ENCODE assay signal across 8 cellular contexts in genomic region chr7:77759294-77759889, GRCh38. TPM values are rescaled to one million over a fixed set of nuclear protein-coding genes. Genes with fewer than 3 reads are reported as not detected.
DNase-seq lines count a peak whose midpoint lies in the region; ATAC-seq and TF ChIP-seq lines count a peak whose summit lies in the region.

No MANE protein-coding gene starts in this region.

- peak; percentile 55 to 69 for ATAC-seq in right cardiac atrium
- peak; percentile 69 to 78 for ATAC-seq in gastrocnemius medialis
- ATAC-seq in GM19463 (IDR thresholded peaks at IDR 0.05; ENCODE audit: unreplicated experiment): no peak

- H3K4me3 ChIP-seq in NB4 (ENCODE audit: low read depth, low read length) (no peak overlapping the region), right cardiac atrium (ENCODE audit: low read length) (no peak overlapping the region), gastrocnemius medialis (no peak overlapping the region)

- in situ Hi-C loops in gastrocnemius medialis (cut with MboI; ENCODE audit: low sequenced_read_pairs in 4 of 4): loop anchor here in 3 of 4 donors (5.0 to 25.0 kb wide), 4 partner anchors 105 to 325 kb away; partner anchors contain the start of gene PTPN12 (in 1 of the 3)

- H3K9me3 ChIP-seq in right cardiac atrium (ENCODE audit: control insufficient read depth, low read length) (no peaks in the 10 kb centered on the region), gastrocnemius medialis (no peaks in the 10 kb centered on the region)

- H3K36me3 ChIP-seq in gastrocnemius medialis: no peaks in the 10 kb centered on the region

- DNase-seq in activated gamma-delta T cell treated with Interleukin-2 at 50 U/mL for 16 hours: peak; percentile 75
- no peak for DNase-seq in activated gamma-delta T cell (lab: John Stamatoyannopoulos, UW)
- DNase-seq in NB4 (ENCODE audit: low read depth): peak; percentile 85
- DNase-seq in T-helper 1 cell: peak; percentile 16 to 76 (median 59)
- DNase-seq in amygdala (lab: John Stamatoyannopoulos, UW): peak in 37 of 56 donors; percentile 1 to 91 (median 17)
- DNase-seq in right cardiac atrium: no peak
- peak; percentile 27 to 44 for DNase-seq in gastrocnemius medialis

- H3K4me1 ChIP-seq in right cardiac atrium (ENCODE audit: control insufficient read depth, insufficient read depth, low read length) (no peaks in the 10 kb centered on the region), gastrocnemius medialis (peaks cover 25 to 39% of the 10 kb centered on the region in 2 donors)

- TF ChIP-seq POLR2A in NB4 (IDR thresholded peaks at IDR 0.05; ENCODE audit: extremely low read depth, insufficient read length) (no peak), gastrocnemius medialis (IDR thresholded peaks at IDR 0.05) (no peak)

- intact Hi-C loops in right cardiac atrium (cut with DNase I): loop anchor here in 3 of 4 donors (2.0 to 5.0 kb wide), 4 partner anchors 101 to 109 kb away; no protein-coding TSS in a partner anchor
- intact Hi-C loops in gastrocnemius medialis (cut with DNase I; ENCODE audit: low total_unique reads): loop anchor here (2.0 to 10.0 kb wide), 4 partner anchors 63 to 325 kb away; partner anchors contain the start of gene RSBN1L

- no peaks in the 10 kb centered on the region for H3K27me3 ChIP-seq in right cardiac atrium (ENCODE audit: control insufficient read depth, insufficient read depth)
- H3K27me3 ChIP-seq in gastrocnemius medialis: no peaks in the 10 kb centered on the region

- H3K27ac ChIP-seq in right cardiac atrium (ENCODE audit: low read length) (no peak overlapping the region), gastrocnemius medialis (peak overlapping the region; percentile 24 to 57 (median 48))

- TF ChIP-seq CTCF in NB4 (IDR thresholded peaks at IDR 0.05; ENCODE audit: low read depth, low read length) (peak; percentile 89), gastrocnemius medialis (IDR thresholded peaks at IDR 0.05 in 4 of 5, conservative IDR thresholded peaks at IDR 0.05 in 1 of 5) (peak; percentile 80 to 91 (median 81))

- 2% methylated on average over 3 of the region's 3 CpGs for WGBS in right cardiac atrium

RNA-seq across cellular contexts. Expression of gene TMEM60, which starts 38.8 kb away (rescaled TPM):
- total RNA-seq in right cardiac atrium: 1 to 10 TPM; 7.9 to 9.8 (median 9.1) TPM
- polyA plus RNA-seq in right cardiac atrium: 16.3 TPM
- total RNA-seq in gastrocnemius medialis: 10 to 100 TPM in 3 of 4 donors, 1 to 10 TPM in 1; 7.0 to 26.9 (median 13.3) TPM

RNA-seq across cellular contexts. Expression of gene PHTF2, which starts 39.2 kb away (rescaled TPM):
- total RNA-seq in right cardiac atrium (10 to 100 TPM; 17.9 to 20.3 (median 18.3) TPM), gastrocnemius medialis (100 to 1,000 TPM in 2 of 4 donors, 10 to 100 TPM in 2; 81.2 to 163 (median 108) TPM)
- polyA plus RNA-seq in right cardiac atrium: 8.4 TPM

Comparison
In these comparisons a context has a peak if more than half of its experiments do, and no peak if none do; other contexts are left out.
1. DNase-seq: peak in activated gamma-delta T cell treated with Interleukin-2 at 50 U/mL for 16 hours (single experiment), NB4 (single experiment), T-helper 1 cell (5 of 5), amygdala (37 of 56) and gastrocnemius medialis (2 of 2); none in activated gamma-delta T cell (single experiment) and right cardiac atrium (0 of 3).